Comparison of ENCODE assay signal across 29 cellular contexts in the genomic region with DNA sequence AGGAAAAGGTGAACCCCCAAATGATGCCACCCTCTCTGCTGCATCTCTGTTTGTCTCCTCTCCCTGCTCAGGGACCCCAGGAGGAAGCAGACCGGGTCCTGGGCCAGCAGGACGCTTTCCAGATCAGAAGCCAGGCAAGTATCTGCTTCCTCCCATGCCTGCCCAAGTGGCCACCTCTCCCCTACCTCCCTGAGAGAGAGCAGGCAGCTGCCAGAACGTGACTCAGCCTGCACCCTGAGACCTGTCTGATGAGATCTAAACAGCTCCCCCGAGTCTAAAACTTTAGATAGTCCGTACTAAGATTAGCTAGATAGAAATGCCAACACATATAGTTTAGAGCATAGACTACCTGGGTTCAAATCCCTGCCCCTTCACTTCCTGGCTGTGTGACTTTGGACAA. TPM values are rescaled to one million over a fixed set of nuclear protein-coding genes. Genes with fewer than 3 reads are reported as not detected.
"Had no signal": no experiment of that assay in that cellular context is flagged by ENCODE, and none has a peak within 500 bp of the region (broad histone marks: within the 10 kb centered on the region; RNA-seq: fewer than 3 reads in every experiment).

No MANE protein-coding gene starts in this region.

- DNase-seq: kidney; left colon; left lung; lower lobe of right lung; mammary epithelial cell; mesenchymal stem cell; naive thymus-derived CD8-positive, alpha-beta T cell; nucleus accumbens; pancreas; posterior cingulate gyrus; retina; right cardiac atrium; stimulated activated CD4-positive, alpha-beta T cell treated with anti-CD3 and anti-CD28 coated beads, Interleukin-12 subunit alpha, Interleukin-12 subunit beta, amount 100 ng/mL, for 4 hours; stimulated activated CD4-positive, alpha-beta T cell treated with anti-CD3 and anti-CD28 coated beads, Interleukin-15, amount 100 ng/mL, for 24 hours; stimulated activated CD4-positive, alpha-beta T cell treated with anti-CD3 and anti-CD28 coated beads, Interleukin-2, amount 100 ng/mL, for 24 hours; stimulated activated CD4-positive, alpha-beta T cell treated with anti-CD3 and anti-CD28 coated beads, Interleukin-4, amount 100 ng/mL, for 1 hour; stimulated activated naive B cell treated with anti-CD40 and anti-IgM and Interleukin-4, amounts not matched to agents 10 μg/mL and 1 μg/mL and 100 μg/mL, for 72 hours; stimulated activated naive CD8-positive, alpha-beta T cell treated with anti-CD3 and anti-CD28 coated beads, Interleukin-15, Interleukin-2, amounts not matched to agents 100 U/mL and 50 U/mL, for 24 hours; stomach; tibial artery; trophoblast cell; upper lobe of right lung; uterus had no signal

- ATAC-seq: left colon; left lung; naive thymus-derived CD8-positive, alpha-beta T cell; pancreas; right cardiac atrium; sciatic nerve; stimulated activated naive B cell treated with anti-CD40 and anti-IgM and Interleukin-4, amounts not matched to agents 10 μg/mL and 1 μg/mL and 100 μg/mL, for 72 hours; stimulated activated naive CD8-positive, alpha-beta T cell treated with anti-CD3 and anti-CD28 coated beads, Interleukin-15, Interleukin-2, amounts not matched to agents 100 U/mL and 50 U/mL, for 24 hours; upper lobe of right lung had no signal

- H3K27me3 ChIP-seq: uterus had no signal

- H3K4me3 ChIP-seq: left lung, lower lobe of right lung, pancreas, prostate gland, skin epidermis, stomach, suprapubic skin, thoracic aorta, tibial artery, upper lobe of right lung, uterus had no signal

- H3K9me3 ChIP-seq: left lung, lower lobe of right lung, pancreas, prostate gland, stomach, suprapubic skin, thoracic aorta, tibial artery, upper lobe of right lung, uterus had no signal

- H3K27ac ChIP-seq: left lung, lower lobe of right lung, pancreas, prostate gland, skin epidermis, stomach, suprapubic skin, thoracic aorta, tibial artery, upper lobe of right lung, uterus had no signal

- H3K36me3 ChIP-seq: left lung, lower lobe of right lung, pancreas, prostate gland, stomach, suprapubic skin, thoracic aorta, tibial artery, upper lobe of right lung, uterus had no signal

- H3K4me1 ChIP-seq: left lung, lower lobe of right lung, pancreas, prostate gland, stomach, suprapubic skin, tibial artery, upper lobe of right lung, uterus had no signal

RNA-seq across cellular contexts. Expression of a gene that starts 31.2 kb away (rescaled TPM):
- total RNA-seq: neural crest cell had no signal
